25 cellular contexts compared by ENCODE assay signal in the genomic region with DNA sequence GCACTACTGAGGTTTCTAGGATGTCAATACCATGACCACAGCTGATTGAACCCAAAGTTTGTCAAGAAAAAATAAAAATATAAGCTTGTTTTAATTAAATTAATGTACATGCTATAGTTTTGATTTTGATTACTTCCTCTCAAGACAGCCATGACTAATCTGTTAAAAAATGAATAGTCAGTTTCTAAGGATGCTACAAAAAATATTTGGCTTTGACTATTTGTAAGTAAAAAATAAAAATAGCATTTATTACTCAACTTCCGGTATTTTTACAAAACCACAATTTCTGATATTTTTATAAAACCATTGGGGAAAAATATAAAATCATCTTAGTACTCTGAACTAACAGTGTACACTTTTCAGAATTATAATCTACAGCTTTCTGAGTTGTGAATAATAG. TPM values are rescaled to one million over a fixed set of nuclear protein-coding genes. Genes with fewer than 3 reads are reported as not detected.
DNase-seq lines count a peak whose midpoint lies in the region; ATAC-seq lines count a peak whose summit lies in the region.
"Had no signal": no experiment of that assay in that cellular context is flagged by ENCODE, and none has a peak within 500 bp of the region (broad histone marks: within the 10 kb centered on the region; RNA-seq: fewer than 3 reads in every experiment).

No MANE protein-coding gene starts in this region.

- intact Hi-C loops in sciatic nerve (cut with DNase I), result no loop called here

- H3K27ac ChIP-seq in BLaER1 treated with 17β-estradiol and CSF1 and Interleukin-3, amounts not matched to agents 10 nM and 100 nM, result peak overlapping the region in 9 of 11 experiments; percentile 3 to 69 (median 30); a peak in 11 of 22 replicates
- H3K27ac ChIP-seq: neural progenitor cell, spleen, thoracic aorta, uterus had no signal

- peak overlapping the region in 1 of 11 experiments; percentile 36; a peak in 1 of 22 replicates for H3K9ac ChIP-seq in BLaER1 treated with 17β-estradiol and CSF1 and Interleukin-3, amounts not matched to agents 10 nM and 100 nM
- H3K9ac ChIP-seq: neural progenitor cell had no signal

- H3K4me1 ChIP-seq in BLaER1 treated with 17β-estradiol and CSF1 and Interleukin-3, amounts not matched to agents 10 nM and 100 nM, result peaks cover 0 to 29% (median 14%) of the 10 kb centered on the region in 10 experiments; a peak in 16 of 20 replicates
- H3K4me1 ChIP-seq: spleen, uterus had no signal

- no peaks in the 10 kb centered on the region for H3K27me3 ChIP-seq in BLaER1 treated with 17β-estradiol and CSF1 and Interleukin-3, amounts not matched to agents 10 nM and 100 nM
- H3K27me3 ChIP-seq: neural progenitor cell, spleen, uterus had no signal

- peak overlapping the region in 6 of 11 experiments; percentile 6 to 69 (median 52); a peak in 8 of 22 replicates for H3K4me2 ChIP-seq in BLaER1 treated with 17β-estradiol and CSF1 and Interleukin-3, amounts not matched to agents 10 nM and 100 nM
- H3K4me2 ChIP-seq: neural progenitor cell had no signal

- DNase-seq in LHCN-M2 (ENCODE audit: low read depth), result peak; percentile 40
- DNase-seq in fibroblast of gingiva (ENCODE audit: low read depth), result peak; percentile 6
- no peak for DNase-seq in sciatic nerve (ENCODE audit: low spot score)
- no peak for DNase-seq in activated CD4-positive, alpha-beta T cell treated with anti-CD3 and anti-CD28 coated beads, Interleukin-2, amount 50 U/mL, for 1 hour
- no peak for DNase-seq in NCI-H526 treated with DMSO at 0.1 percent for 48 hours (lab: John Stamatoyannopoulos, UW)
- DNase-seq: activated CD4-positive, alpha-beta T cell treated with anti-CD3 and anti-CD28 coated beads for 48 hours; activated CD8-positive, alpha-beta memory T cell treated with anti-CD3 and anti-CD28 coated beads for 24 hours; activated naive CD4-positive, alpha-beta T cell treated with anti-CD3 and anti-CD28 coated beads, Interleukin-2, amount 50 U/mL, for 16 hours; activated T-cell treated with anti-CD3 and anti-CD28 coated beads for 4 hours; amniotic stem cell; DMS79; glutamatergic neuron; NCI-H1930; NCI-H69; SHP77 treated with DMSO at 0.1 percent for 48 hours; spleen; stimulated activated CD4-positive, alpha-beta T cell treated with anti-CD3 and anti-CD28 coated beads, Interleukin-2, amount 100 ng/mL, for 48 hours; stimulated activated naive CD8-positive, alpha-beta T cell treated with anti-CD3 and anti-CD28 coated beads, Interleukin-15, amount 100 ng/mL, for 72 hours; uterus had no signal

- ATAC-seq in sciatic nerve (peak; percentile 28), HG02610 (IDR thresholded peaks at IDR 0.05; ENCODE audit: unreplicated experiment) (no peak)
- ATAC-seq: K562; left lobe of liver; stimulated activated naive CD8-positive, alpha-beta T cell treated with anti-CD3 and anti-CD28 coated beads, Interleukin-15, amount 100 ng/mL, for 72 hours had no signal

- H3K36me3 ChIP-seq in BLaER1 treated with 17β-estradiol and CSF1 and Interleukin-3, amounts not matched to agents 10 nM and 100 nM, result no peaks in the 10 kb centered on the region
- H3K36me3 ChIP-seq: neural progenitor cell, spleen, thoracic aorta, uterus had no signal

- no peaks in the 10 kb centered on the region for H4K20me1 ChIP-seq in BLaER1 treated with 17β-estradiol and CSF1 and Interleukin-3, amounts not matched to agents 10 nM and 100 nM

- H3K9me3 ChIP-seq in BLaER1 treated with 17β-estradiol and CSF1 and Interleukin-3, amounts not matched to agents 10 nM and 100 nM (replicated peaks in 1 of 11), result no peaks in the 10 kb centered on the region
- H3K9me3 ChIP-seq: spleen, thoracic aorta, uterus had no signal

- H3K4me3 ChIP-seq in BLaER1 treated with 17β-estradiol and CSF1 and Interleukin-3, amounts not matched to agents 10 nM and 100 nM, result no peak overlapping the region
- H3K4me3 ChIP-seq: K562, neural progenitor cell, spleen, thoracic aorta, uterus had no signal

RNA-seq across cellular contexts. Expression of a gene that starts 12.1 kb away (rescaled TPM):
- total RNA-seq in LHCN-M2 (2014; rRNA removed), result 4.4 and 4.8 TPM in 2 replicates
- polyA plus RNA-seq in LHCN-M2 (2012), result 1.3 TPM
- 8.1 TPM for total RNA-seq in sciatic nerve

Comparison
In these comparisons a context has a peak if more than half of its experiments do, and no peak if none do; other contexts are left out.
1. DNase-seq: peak in LHCN-M2 (single experiment) and fibroblast of gingiva (single experiment); none in sciatic nerve (single experiment), activated CD4-positive, alpha-beta T cell treated with anti-CD3 and anti-CD28 coated beads, Interleukin-2, amount 50 U/mL, for 1 hour (single experiment) and NCI-H526 treated with DMSO at 0.1 percent for 48 hours (single experiment).